13 cellular contexts compared by ENCODE assay signal in genomic region chr6:34305982-34306702, GRCh38. TPM values are rescaled to one million over a fixed set of nuclear protein-coding genes. Genes with fewer than 3 reads are reported as not detected.
DNase-seq lines count a peak whose midpoint lies in the region; ATAC-seq, FAIRE-seq and TF ChIP-seq lines count a peak whose summit lies in the region.
"Had no signal": no experiment of that assay in that cellular context is flagged by ENCODE, and none has a peak within 500 bp of the region (broad histone marks: within the 10 kb centered on the region; RNA-seq: fewer than 3 reads in every experiment).

No MANE protein-coding gene starts in this region.

- H3K9me3 ChIP-seq in pancreas, result no peaks in the 10 kb centered on the region

- no peak for TF ChIP-seq CTCF in D721Med (IDR thresholded peaks at IDR 0.05; ENCODE audit: insufficient read depth, missing control alignments)
- no peak for TF ChIP-seq CTCF in fibroblast of pulmonary artery (IDR thresholded peaks at IDR 0.05; ENCODE audit: low read length, missing control alignments)
- no peak for TF ChIP-seq CTCF in pancreas (IDR thresholded peaks at IDR 0.05)

- H3K4me3 ChIP-seq in fibroblast of pulmonary artery (replicated peaks; ENCODE audit: low read depth, low read length) (no peak overlapping the region), pancreas (no peak overlapping the region)

- no peaks in the 10 kb centered on the region for H3K36me3 ChIP-seq in pancreas

- intact Hi-C loops in pancreas (cut with DNase I), result no loop called here

- H3K27me3 ChIP-seq in pancreas, result no peaks in the 10 kb centered on the region

- peak; percentile 27 for DNase-seq in D721Med (ENCODE audit: insufficient read length, low spot score)
- DNase-seq in OCI-M2 (lab: John Stamatoyannopoulos, UW; ENCODE audit: unreplicated experiment), result peak; percentile 77
- DNase-seq in fibroblast of pulmonary artery (ENCODE audit: low read depth), result peak; percentile 62
- DNase-seq in pancreas, result peak in 1 of 6 donors; percentile 42
- DNase-seq in effector CD8-positive, alpha-beta T cell (lab: John Stamatoyannopoulos, UW), result no peak
- DNase-seq in NCI-H1694 (lab: John Stamatoyannopoulos, UW), result no peak
- DNase-seq in activated CD8-positive, alpha-beta memory T cell treated with anti-CD3 and anti-CD28 coated beads for 24 hours, result no peak
- no peak for DNase-seq in NOMO-1 (lab: John Stamatoyannopoulos, UW; ENCODE audit: unreplicated experiment in 2 of 2)
- DNase-seq: activated CD4-positive, CD25-positive, alpha-beta regulatory T cell; NCI-H1092 treated with DMSO at 0.1 percent for 48 hours; trophoblast cell had no signal

- peak overlapping the region in 2 of 4 donors; percentile 10 to 27 for H3K27ac ChIP-seq in pancreas

- WGBS in pancreas, 2 donors, result 31 to 36% methylated on average over 6 of the region's 6 CpGs

- peaks cover 13 to 20% (median 16%) of the 10 kb centered on the region in 3 donors for H3K4me1 ChIP-seq in pancreas

- ATAC-seq in pancreas, result peak; percentile 27 to 73 (median 70)
- ATAC-seq: activated T-helper 17 cell treated with anti-CD3 and anti-CD28 coated beads, Interleukin-2, amount 50 U/mL, for 72 hours; natural killer cell treated with Interleukin-12 subunit alpha and Interleukin-12 subunit beta and Interleukin-15 and Interleukin-18, amount 100 ng/mL, for 72 hours had no signal

- FAIRE-seq in D721Med (lab: Jason Lieb, UNC) (peak; percentile 76), pancreas (lab: Jason Lieb, UNC) (no peak)

RNA-seq across cellular contexts. Expression of gene SMIM29, which starts 57.3 kb away (rescaled TPM):
- 10 to 100 TPM in 1 of 6 donors, 1 to 10 TPM in 5; 5.9 to 12.4 (median 7.1) TPM for total RNA-seq in pancreas
- 10 to 100 TPM; 29.9 to 35.0 TPM for polyA plus RNA-seq in pancreas

Comparison
In these comparisons a context has a peak if more than half of its experiments do, and no peak if none do; other contexts are left out.
1. DNase-seq: peak in D721Med (single experiment), OCI-M2 (single experiment) and fibroblast of pulmonary artery (single experiment); none in effector CD8-positive, alpha-beta T cell (single experiment), NCI-H1694 (single experiment), activated CD8-positive, alpha-beta memory T cell treated with anti-CD3 and anti-CD28 coated beads for 24 hours (single experiment) and NOMO-1 (0 of 2).